Comparison of ENCODE assay signal across 9 cellular contexts in genomic region chr22:28819253-28820096, GRCh38. TPM values are rescaled to one million over a fixed set of nuclear protein-coding genes. Genes with fewer than 3 reads are reported as not detected.
A peak's percentile ranks its signal among the peaks of the same experiment; 100 is the strongest.
DNase-seq lines count a peak whose midpoint lies in the region; ATAC-seq and TF ChIP-seq lines count a peak whose summit lies in the region.
"Had no signal": no experiment of that assay in that cellular context is flagged by ENCODE, and none has a peak within 500 bp of the region (broad histone marks: within the 10 kb centered on the region; RNA-seq: fewer than 3 reads in every experiment).

No MANE protein-coding gene starts in this region.

- no peak overlapping the region for H3K4me2 ChIP-seq in GM23338

- no peaks in the 10 kb centered on the region for H3K79me2 ChIP-seq in GM23338 (replicated peaks; ENCODE audit: insufficient read depth)

- H3K4me1 ChIP-seq in duodenal mucosa (ENCODE audit: control insufficient read depth in 1 of 2, insufficient read depth in 2 of 2, low read length in 2 of 2), result peaks cover 21 to 27% of the 10 kb centered on the region in 2 donors
- H3K4me1 ChIP-seq in spleen, result peaks cover 7 to 72% (median 34%) of the 10 kb centered on the region in 6 donors
- no peaks in the 10 kb centered on the region; the same call in none of the 2 replicates for H3K4me1 ChIP-seq in GM23338 (ENCODE audit: insufficient read depth)

- H3K9ac ChIP-seq in duodenal mucosa (ENCODE audit: low read depth in 1 of 2, low read length in 2 of 2), result peak overlapping the region; percentile 18 to 29

- peaks cover 41% of the 10 kb centered on the region for H3K36me3 Mint-ChIP-seq in T-helper 2 cell treated with Interferon-gamma antibody and Interleukin-4, amounts not matched to agents 5 μg/mL and 100 μg/mL, for 36 hours (ENCODE audit: low read depth)
- H3K36me3 Mint-ChIP-seq in GM23338 (ENCODE audit: low read depth), result no peaks in the 10 kb centered on the region

- H3K36me3 ChIP-seq in duodenal mucosa (ENCODE audit: control insufficient read depth in 1 of 2, insufficient read depth in 2 of 2, low read length in 2 of 2) (no peaks in the 10 kb centered on the region), spleen (peaks cover 0 to 7% (median 0%) of the 10 kb centered on the region in 6 donors), GM23338 (ENCODE audit: insufficient read depth) (no peaks in the 10 kb centered on the region)

- intact Hi-C loops in spleen (cut with DNase I; ENCODE audit: low total_unique reads), result no loop called here

- H3K9me3 Mint-ChIP-seq in T-helper 2 cell treated with Interferon-gamma antibody and Interleukin-4, amounts not matched to agents 5 μg/mL and 100 μg/mL, for 36 hours, result no peaks in the 10 kb centered on the region
- no peaks in the 10 kb centered on the region for H3K9me3 Mint-ChIP-seq in GM23338

- TF ChIP-seq POLR2A in spleen (IDR thresholded peaks at IDR 0.05), result no peak

- no peaks in the 10 kb centered on the region for H3K9me3 ChIP-seq in duodenal mucosa (ENCODE audit: control insufficient read depth in 1 of 2, low read length in 2 of 2)
- no peaks in the 10 kb centered on the region for H3K9me3 ChIP-seq in spleen
- H3K9me3 ChIP-seq: tibial nerve had no signal

- H3K27ac Mint-ChIP-seq in T-helper 2 cell treated with Interferon-gamma antibody and Interleukin-4, amounts not matched to agents 5 μg/mL and 100 μg/mL, for 36 hours, result peak overlapping the region; percentile 63
- H3K27ac Mint-ChIP-seq in GM23338, result no peak overlapping the region

- peaks cover 70% of the 10 kb centered on the region for H3K4me1 Mint-ChIP-seq in T-helper 2 cell treated with Interferon-gamma antibody and Interleukin-4, amounts not matched to agents 5 μg/mL and 100 μg/mL, for 36 hours (ENCODE audit: low read depth)
- peaks cover 14% of the 10 kb centered on the region for H3K4me1 Mint-ChIP-seq in GM23338

- DNase-seq in T-helper 2 cell treated with Interferon-gamma antibody and Interleukin-4, amounts not matched to agents 5 μg/mL and 100 μg/mL, for 36 hours (ENCODE audit: low spot score), result no peak
- DNase-seq in T-helper 2 cell, result no peak
- peak; percentile 50 for DNase-seq in spleen
- DNase-seq in stimulated activated CD4-positive, alpha-beta T cell treated with anti-CD3 and anti-CD28 coated beads, Interleukin-15, amount 100 ng/mL, for 24 hours, result no peak
- no peak for DNase-seq in HCEC 1CT
- no peak for DNase-seq in GM23338 (ENCODE audit: low spot score)

- TF ChIP-seq CTCF in spleen (IDR thresholded peaks at IDR 0.05 in 8 of 11, conservative IDR thresholded peaks at IDR 0.05 in 3 of 11) (no peak), GM23338 (conservative IDR thresholded peaks at IDR 0.05; ENCODE audit: low read depth in 2 of 2) (no peak)

- peak; percentile 52 for ATAC-seq in HG02884 (IDR thresholded peaks at IDR 0.05; ENCODE audit: unreplicated experiment)
- no peak for ATAC-seq in GM23338

- H3K27ac ChIP-seq in duodenal mucosa (ENCODE audit: low read depth, low read length) (peak overlapping the region; percentile 59), spleen (peak overlapping the region; percentile 17 to 80 (median 72)), GM23338 (ENCODE audit: low read depth) (no peak overlapping the region)

- no peaks in the 10 kb centered on the region for H3K9me2 ChIP-seq in GM23338 (ENCODE audit: insufficient read depth)

- H3K4me3 ChIP-seq in duodenal mucosa (ENCODE audit: low read depth in 1 of 2, low read length in 2 of 2), result no peak overlapping the region
- no peak overlapping the region for H3K4me3 ChIP-seq in spleen
- no peak overlapping the region for H3K4me3 ChIP-seq in GM23338
- H3K4me3 ChIP-seq: tibial nerve had no signal

- WGBS in spleen, 5 donors, result 42 to 83% (median 65%) methylated on average over 5 of the region's 5 CpGs

- no peaks in the 10 kb centered on the region for H4K20me1 ChIP-seq in GM23338 (replicated peaks; ENCODE audit: insufficient read depth)

- no peak overlapping the region for H2AFZ ChIP-seq in GM23338

- H3F3A ChIP-seq in GM23338 (replicated peaks; ENCODE audit: low read depth), result no peaks in the 10 kb centered on the region

- H3K27me3 ChIP-seq in duodenal mucosa (ENCODE audit: control insufficient read depth in 1 of 2, insufficient read depth in 2 of 2, low read length in 2 of 2) (no peaks in the 10 kb centered on the region), spleen (replicated peaks in 1 of 7) (no peaks in the 10 kb centered on the region), GM23338 (ENCODE audit: insufficient read depth) (no peaks in the 10 kb centered on the region)
- H3K27me3 ChIP-seq: tibial nerve had no signal

- H3K4me3 Mint-ChIP-seq in T-helper 2 cell treated with Interferon-gamma antibody and Interleukin-4, amounts not matched to agents 5 μg/mL and 100 μg/mL, for 36 hours, result peak overlapping the region; percentile 50
- H3K4me3 Mint-ChIP-seq in GM23338, result no peak overlapping the region

- H3K27me3 Mint-ChIP-seq in T-helper 2 cell treated with Interferon-gamma antibody and Interleukin-4, amounts not matched to agents 5 μg/mL and 100 μg/mL, for 36 hours (ENCODE audit: low read depth), result no peaks in the 10 kb centered on the region
- peaks cover 8% of the 10 kb centered on the region for H3K27me3 Mint-ChIP-seq in GM23338 (ENCODE audit: insufficient read depth, low read depth, poor library complexity)

TF ChIP-seq in GM23338, 12 proteins besides CTCF, POLR2A, EP300 and RAD21 (continues in another document):
- TF ChIP-seq STAT1 (IDR thresholded peaks at IDR 0.05; ENCODE audit: unreplicated experiment) (no peak), ZNF331 (CRISPR knock-in tag; IDR thresholded peaks at IDR 0.05; ENCODE audit: low read depth) (no peak), EZH2phosphoT487 (IDR thresholded peaks at IDR 0.05; ENCODE audit: unreplicated experiment) (no peak), ETS1 (IDR thresholded peaks at IDR 0.05) (no peak), REST (IDR thresholded peaks at IDR 0.05; ENCODE audit: unreplicated experiment) (no peak), ZNF114 (CRISPR knock-in tag; IDR thresholded peaks at IDR 0.05) (no peak), EZH2 (IDR thresholded peaks at IDR 0.05; ENCODE audit: low read depth, unreplicated experiment) (no peak), JUNB (IDR thresholded peaks at IDR 0.05; ENCODE audit: unreplicated experiment) (no peak), POLR2AphosphoS5 (IDR thresholded peaks at IDR 0.05; ENCODE audit: low read depth) (no peak)

RNA-seq across cellular contexts. Expression of gene XBP1, which starts 19.1 kb away (rescaled TPM):
- total RNA-seq in spleen, result 100 to 1,000 TPM; 136 to 703 (median 251) TPM
- polyA plus RNA-seq in spleen (10 to 100 TPM; 26.8 to 53.8 (median 47.0) TPM), GM23338 (2016; fragmentation: Nextera tagmentation; extraction: Ambion mirVana) (90.0 and 95.1 TPM in 2 replicates)
- 163 and 195 TPM in 2 replicates for total RNA-seq in GM23338 (2014; rRNA removed; shearing (Covaris generic))

RNA-seq across cellular contexts. Expression of gene CCDC117, which starts 47.0 kb away (rescaled TPM):
- total RNA-seq in spleen, result 10 to 100 TPM; 15.0 to 33.0 (median 25.3) TPM
- 10 to 100 TPM in 1 of 3 donors, 1 to 10 TPM in 2; 6.6 to 10.4 (median 9.7) TPM for polyA plus RNA-seq in spleen
- 54.1 and 59.5 TPM in 2 replicates for total RNA-seq in GM23338 (2014; rRNA removed; shearing (Covaris generic))
- 23.9 and 24.0 TPM in 2 replicates for polyA plus RNA-seq in GM23338 (2016; fragmentation: Nextera tagmentation; extraction: Ambion mirVana)
